ENCODE assay signal across 27 cellular contexts in the genomic region with DNA sequence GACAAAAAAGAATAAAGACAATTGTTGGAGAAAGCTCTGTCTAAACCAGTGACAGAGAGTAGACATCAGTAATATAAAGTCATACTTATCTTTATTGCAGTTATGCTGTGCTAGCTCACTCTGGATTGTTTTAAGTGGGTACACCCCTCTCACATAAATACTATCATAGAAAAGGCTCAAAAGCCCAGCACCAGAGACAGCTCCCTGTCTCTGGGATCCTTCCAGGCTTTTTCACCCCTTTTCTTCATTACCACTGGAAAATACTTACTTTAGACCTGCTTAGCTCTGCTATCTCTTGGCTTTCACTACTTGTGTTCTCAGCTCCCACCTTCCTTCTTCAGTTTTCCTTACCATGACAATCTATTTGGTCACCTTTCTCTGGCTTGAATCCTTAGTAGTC.
"Had no signal": no experiment of that assay in that cellular context is flagged by ENCODE, and none has a peak within 500 bp of the region (broad histone marks: within the 10 kb centered on the region; RNA-seq: fewer than 3 reads in every experiment).

No MANE protein-coding gene starts in this region.

- H3K9me3 ChIP-seq: left lung, lower lobe of right lung, pancreas, prostate gland, stomach, testis, thyroid gland, transverse colon, upper lobe of left lung, vagina had no signal

- H3K36me3 ChIP-seq: left lung, lower lobe of right lung, pancreas, prostate gland, stomach, thyroid gland, transverse colon, upper lobe of left lung, vagina had no signal

- H3K27ac ChIP-seq: left lung, lower lobe of right lung, pancreas, prostate gland, skin epidermis, stomach, testis, thyroid gland, transverse colon, upper lobe of left lung, vagina had no signal

- DNase-seq: kidney glomerular epithelial cell; left cardiac atrium; left lung; lower lobe of right lung; mammary epithelial cell; mesendoderm; naive B cell; natural killer cell; pancreas; posterior cingulate gyrus; retina; right cardiac atrium; stimulated activated CD4-positive, alpha-beta T cell treated with anti-CD3 and anti-CD28 coated beads, Interleukin-12 subunit alpha, Interleukin-12 subunit beta, amount 100 ng/mL, for 4 hours; stimulated activated CD4-positive, alpha-beta T cell treated with anti-CD3 and anti-CD28 coated beads, Interleukin-15, amount 100 ng/mL, for 24 hours; stimulated activated CD4-positive, alpha-beta T cell treated with anti-CD3 and anti-CD28 coated beads, Interleukin-2, amount 100 ng/mL, for 24 hours; stimulated activated CD4-positive, alpha-beta T cell treated with anti-CD3 and anti-CD28 coated beads, Interleukin-4, amount 100 ng/mL, for 1 hour; stimulated activated naive B cell treated with anti-CD40 and anti-IgM and Interleukin-4, amounts not matched to agents 10 μg/mL and 1 μg/mL and 100 μg/mL, for 72 hours; stimulated activated naive CD8-positive, alpha-beta T cell treated with anti-CD3 and anti-CD28 coated beads, Interleukin-15, Interleukin-2, amounts not matched to agents 100 U/mL and 50 U/mL, for 24 hours; stomach; testis; thyroid gland; transverse colon; upper lobe of left lung had no signal

- ATAC-seq: left cardiac atrium; left lung; lower lobe of right lung; natural killer cell; pancreas; right cardiac atrium; sciatic nerve; stimulated activated naive B cell treated with anti-CD40 and anti-IgM and Interleukin-4, amounts not matched to agents 10 μg/mL and 1 μg/mL and 100 μg/mL, for 72 hours; stimulated activated naive CD8-positive, alpha-beta T cell treated with anti-CD3 and anti-CD28 coated beads, Interleukin-15, Interleukin-2, amounts not matched to agents 100 U/mL and 50 U/mL, for 24 hours had no signal

- H3K4me1 ChIP-seq: left lung, lower lobe of right lung, pancreas, prostate gland, stomach, testis, thyroid gland, transverse colon, upper lobe of left lung, vagina had no signal

- H3K27me3 ChIP-seq: left lung, pancreas, stomach, testis, thyroid gland, transverse colon, upper lobe of left lung, vagina had no signal

- H3K4me3 ChIP-seq: left lung, lower lobe of right lung, pancreas, prostate gland, skin epidermis, stomach, testis, thyroid gland, transverse colon, upper lobe of left lung, vagina had no signal
